ENCODE assay signal across 7 cellular contexts in genomic region chr1:201714542-201715276, GRCh38.
DNase-seq lines count a peak whose midpoint lies in the region; ATAC-seq and TF ChIP-seq lines count a peak whose summit lies in the region.

No MANE protein-coding gene starts in this region.

- H3F3A ChIP-seq in smooth muscle cell (ENCODE audit: low read depth), result peaks cover 41% of the 10 kb centered on the region

- POLR2A ChIA-PET in CD8-positive, alpha-beta T cell (lab: Charles Lee), result no interaction called here

- CTCF ChIA-PET in CD8-positive, alpha-beta T cell (lab: Charles Lee), result interaction anchor here (0.6 to 10.8 kb wide), 4 partner anchors 9 to 168 kb away, joined by 3 to 151 read pairs (median 4); no protein-coding TSS in a partner anchor

- H3K9me3 ChIP-seq in adipocyte (ENCODE audit: control insufficient read depth, low read length), result no peaks in the 10 kb centered on the region
- H3K9me3 ChIP-seq in left ventricle myocardium inferior (replicated peaks), result no peaks in the 10 kb centered on the region
- no peaks in the 10 kb centered on the region for H3K9me3 ChIP-seq in smooth muscle cell (replicated peaks; ENCODE audit: low read depth)
- no peaks in the 10 kb centered on the region for H3K9me3 ChIP-seq in CD8-positive, alpha-beta T cell (ENCODE audit: low read length)

- peak overlapping the region; percentile 66 for H3K4me2 ChIP-seq in smooth muscle cell

- H3K9ac ChIP-seq in adipocyte (ENCODE audit: low read length) (peak overlapping the region; percentile 81), smooth muscle cell (ENCODE audit: low read depth) (peak overlapping the region; percentile 55)

- H3K36me3 ChIP-seq in adipocyte (ENCODE audit: control insufficient read depth, insufficient read depth, low read length, severe bottlenecking), result peaks cover 26% of the 10 kb centered on the region
- peaks cover 12% of the 10 kb centered on the region for H3K36me3 ChIP-seq in left ventricle myocardium inferior
- no peaks in the 10 kb centered on the region for H3K36me3 ChIP-seq in smooth muscle cell (ENCODE audit: low read depth)
- no peaks in the 10 kb centered on the region for H3K36me3 ChIP-seq in CD8-positive, alpha-beta T cell (ENCODE audit: insufficient read depth, low read length)

- peaks cover 1% of the 10 kb centered on the region for H4K20me1 ChIP-seq in smooth muscle cell (ENCODE audit: low read depth)

- no peak for ATAC-seq in CD8-positive, alpha-beta T cell
- no peak for ATAC-seq in activated naive CD4-positive, alpha-beta T cell treated with anti-CD3 and anti-CD28 coated beads, Interleukin-2, amount 50 U/mL, for 72 hours

- H3K36me3 Mint-ChIP-seq in CD8-positive, alpha-beta T cell, result no peaks in the 10 kb centered on the region
- H3K36me3 Mint-ChIP-seq in activated naive CD4-positive, alpha-beta T cell treated with anti-CD3 and anti-CD28 coated beads, Interleukin-2, amount 50 U/mL, for 72 hours, result no peaks in the 10 kb centered on the region

- intact Hi-C loops in left ventricle myocardium inferior (cut with micrococcal nuclease), result no loop called here
- intact Hi-C loops in CD8-positive, alpha-beta T cell (cut with DNase I, micrococcal nuclease), result no loop called here

- no peaks in the 10 kb centered on the region for H3K9me3 Mint-ChIP-seq in CD8-positive, alpha-beta T cell
- no peaks in the 10 kb centered on the region for H3K9me3 Mint-ChIP-seq in activated naive CD4-positive, alpha-beta T cell treated with anti-CD3 and anti-CD28 coated beads, Interleukin-2, amount 50 U/mL, for 72 hours

- TF ChIP-seq CTCF in left ventricle myocardium inferior (IDR thresholded peaks at IDR 0.05; ENCODE audit: borderline replicate concordance), result no peak
- no peak for TF ChIP-seq CTCF in smooth muscle cell (IDR thresholded peaks at IDR 0.05; ENCODE audit: borderline replicate concordance, insufficient read depth, poor library complexity, severe bottlenecking)
- TF ChIP-seq CTCF in CD8-positive, alpha-beta T cell (IDR thresholded peaks at IDR 0.05), result no peak

- H3K27ac Mint-ChIP-seq in CD8-positive, alpha-beta T cell, result no peak overlapping the region
- H3K27ac Mint-ChIP-seq in activated naive CD4-positive, alpha-beta T cell treated with anti-CD3 and anti-CD28 coated beads, Interleukin-2, amount 50 U/mL, for 72 hours, result no peak overlapping the region

- H3K27me3 ChIP-seq in adipocyte (replicated peaks; ENCODE audit: control insufficient read depth, insufficient read depth, low read length) (no peaks in the 10 kb centered on the region), left ventricle myocardium inferior (ENCODE audit: low read depth) (no peaks in the 10 kb centered on the region), smooth muscle cell (ENCODE audit: low read depth) (no peaks in the 10 kb centered on the region)
- H3K27me3 ChIP-seq in CD8-positive, alpha-beta T cell (ENCODE audit: insufficient read depth, low read length), result no peaks in the 10 kb centered on the region

- 9% methylated on average over 7 of the region's 7 CpGs for WGBS in smooth muscle cell (ENCODE audit: low lambda C conversion rate)

- H3K4me1 Mint-ChIP-seq in CD8-positive, alpha-beta T cell (ENCODE audit: low read depth), result no peaks in the 10 kb centered on the region

- H3K4me3 Mint-ChIP-seq in CD8-positive, alpha-beta T cell, result no peak overlapping the region

- peaks cover 77% of the 10 kb centered on the region for H3K4me1 ChIP-seq in adipocyte (ENCODE audit: control insufficient read depth, insufficient read depth, low read length)
- H3K4me1 ChIP-seq in left ventricle myocardium inferior, result peaks cover 100% of the 10 kb centered on the region
- H3K4me1 ChIP-seq in smooth muscle cell (ENCODE audit: low read depth), result peaks cover 51% of the 10 kb centered on the region
- no peaks in the 10 kb centered on the region for H3K4me1 ChIP-seq in CD8-positive, alpha-beta T cell (ENCODE audit: insufficient read depth, low read length)

- H3K27me3 Mint-ChIP-seq in CD8-positive, alpha-beta T cell (ENCODE audit: low read depth), result no peaks in the 10 kb centered on the region

- H2AFZ ChIP-seq in smooth muscle cell (ENCODE audit: low read depth), result no peak overlapping the region

- peak overlapping the region; percentile 59 for H3K4me3 ChIP-seq in adipocyte (ENCODE audit: low read length)
- peak overlapping the region; percentile 22 for H3K4me3 ChIP-seq in left ventricle myocardium inferior
- no peak overlapping the region for H3K4me3 ChIP-seq in smooth muscle cell
- H3K4me3 ChIP-seq in CD8-positive, alpha-beta T cell (ENCODE audit: low read depth, low read length), result no peak overlapping the region

- H3K27ac ChIP-seq in left ventricle myocardium inferior (replicated peaks) (peak overlapping the region; percentile 97), smooth muscle cell (ENCODE audit: low read depth) (peak overlapping the region; percentile 92)
- no peak overlapping the region for H3K27ac ChIP-seq in CD8-positive, alpha-beta T cell (ENCODE audit: low read depth, low read length)

- peak; percentile 37 for DNase-seq in HuH-7.5 (ENCODE audit: low spot score)
- peak; percentile 98 for DNase-seq in adipocyte (ENCODE audit: low read depth)
- DNase-seq in left ventricle myocardium inferior, result peak; percentile 68
- peak; percentile 66 for DNase-seq in smooth muscle cell (lab: John Stamatoyannopoulos, UW; ENCODE audit: unreplicated experiment)
- DNase-seq in CD8-positive, alpha-beta T cell, result no peak
- DNase-seq in SHP77 (lab: John Stamatoyannopoulos, UW), result no peak
- DNase-seq in activated naive CD4-positive, alpha-beta T cell treated with anti-CD3 and anti-CD28 coated beads, Interleukin-2, amount 50 U/mL, for 72 hours (ENCODE audit: low spot score in 2 of 2), result no peak

- H3K79me2 ChIP-seq in smooth muscle cell (ENCODE audit: low read depth), result peaks cover 36% of the 10 kb centered on the region

Comparison
In these comparisons a context has a peak if more than half of its experiments do, and no peak if none do; other contexts are left out.
1. DNase-seq: peak in HuH-7.5 (single experiment), adipocyte (single experiment), left ventricle myocardium inferior (single experiment) and smooth muscle cell (single experiment); none in CD8-positive, alpha-beta T cell (0 of 7), SHP77 (0 of 2) and activated naive CD4-positive, alpha-beta T cell treated with anti-CD3 and anti-CD28 coated beads, Interleukin-2, amount 50 U/mL, for 72 hours (0 of 2).
2. H3K4me3 ChIP-seq: peak in adipocyte (single experiment) and left ventricle myocardium inferior (single experiment); none in smooth muscle cell (single experiment) and CD8-positive, alpha-beta T cell (single experiment).